Comparison of ENCODE assay signal across 24 cellular contexts in the genomic region with DNA sequence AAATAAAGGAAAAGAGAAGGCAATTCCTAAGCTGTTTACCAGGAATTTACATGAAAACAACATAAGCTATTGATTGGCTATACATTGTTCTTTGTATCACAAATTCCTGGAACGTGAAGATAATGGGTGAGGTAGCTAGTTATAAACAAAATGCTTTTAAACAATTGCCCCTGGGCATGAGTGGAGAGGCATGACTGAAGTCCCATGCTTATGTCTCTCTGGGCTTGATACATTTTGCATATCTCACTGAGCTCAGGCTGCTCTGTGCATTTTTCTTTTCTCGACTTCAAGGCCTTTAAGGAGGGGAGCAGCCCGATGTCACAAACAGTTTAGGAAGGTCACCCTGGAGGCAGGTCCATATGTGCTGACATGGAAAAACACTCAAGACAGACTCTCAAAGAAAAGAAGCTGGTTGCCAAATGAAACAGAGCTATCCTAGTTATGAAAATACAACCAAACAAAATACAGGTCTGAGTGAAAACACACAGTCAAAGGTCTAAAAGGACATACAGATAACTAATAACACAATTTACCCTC.
"Had no signal": no experiment of that assay in that cellular context is flagged by ENCODE, and none has a peak within 500 bp of the region (broad histone marks: within the 10 kb centered on the region; RNA-seq: fewer than 3 reads in every experiment).

No MANE protein-coding gene starts in this region.

- H3K27ac Mint-ChIP-seq: activated CD4-positive, alpha-beta memory T cell treated with anti-CD3 and anti-CD28 coated beads, Interleukin-2, amount 10 ng/mL, durations not matched to agents 7 days and 5 days; activated CD4-positive, alpha-beta T cell treated with anti-CD3 and anti-CD28 coated beads, Interleukin-2, amount 10 ng/mL, durations not matched to agents 24 days and 14 days; activated CD8-positive, alpha-beta memory T cell treated with anti-CD3 and anti-CD28 coated beads, Interleukin-2, amount 10 ng/mL, durations not matched to agents 7 days and 5 days; T-helper 2 cell treated with Interferon-gamma antibody and Interleukin-4, amounts not matched to agents 5 μg/mL and 100 μg/mL, for 36 hours had no signal

- H3K4me3 ChIP-seq: breast epithelium, coronary artery, heart right ventricle, lower lobe of right lung, thoracic aorta, upper lobe of right lung had no signal

- H3K9me3 ChIP-seq: breast epithelium, heart right ventricle, lower lobe of right lung, thoracic aorta, upper lobe of right lung had no signal

- H3K27me3 ChIP-seq: breast epithelium, heart right ventricle, upper lobe of right lung had no signal

- H3K4me1 ChIP-seq: breast epithelium, lower lobe of right lung, upper lobe of right lung had no signal

- H3K4me1 Mint-ChIP-seq: activated CD4-positive, alpha-beta memory T cell treated with anti-CD3 and anti-CD28 coated beads, Interleukin-2, amount 10 ng/mL, durations not matched to agents 7 days and 5 days; activated CD4-positive, alpha-beta T cell treated with anti-CD3 and anti-CD28 coated beads, Interleukin-2, amount 10 ng/mL, durations not matched to agents 24 days and 14 days; activated CD8-positive, alpha-beta memory T cell treated with anti-CD3 and anti-CD28 coated beads, Interleukin-2, amount 10 ng/mL, durations not matched to agents 7 days and 5 days; naive B cell; neural crest cell had no signal

- H3K36me3 Mint-ChIP-seq: activated CD8-positive, alpha-beta memory T cell treated with anti-CD3 and anti-CD28 coated beads, Interleukin-2, amount 10 ng/mL, durations not matched to agents 7 days and 5 days; naive B cell had no signal

- DNase-seq: activated CD4-positive, alpha-beta memory T cell treated with anti-CD3 and anti-CD28 coated beads, Interleukin-2, amount 10 ng/mL, durations not matched to agents 7 days and 5 days; activated CD4-positive, alpha-beta T cell treated with anti-CD3 and anti-CD28 coated beads, Interleukin-2, amount 10 ng/mL, durations not matched to agents 24 days and 14 days; activated CD8-positive, alpha-beta memory T cell treated with anti-CD3 and anti-CD28 coated beads, Interleukin-2, amount 10 ng/mL, durations not matched to agents 7 days and 5 days; activated gamma-delta T cell; activated naive CD4-positive, alpha-beta T cell treated with anti-CD3 and anti-CD28 coated beads, Interleukin-2, amount 50 U/mL, for 16 hours; activated T-cell treated with anti-CD3 and anti-CD28 coated beads for 4 hours; cerebellar nuclear complex; heart right ventricle; islet precursor cell; left colon; lower lobe of right lung; mesendoderm; naive B cell; stimulated activated CD4-positive, alpha-beta T cell treated with anti-CD3 and anti-CD28 coated beads, Interleukin-2, amount 100 ng/mL, for 48 hours; stimulated activated naive CD4-positive, alpha-beta T cell; upper lobe of right lung had no signal

- H3K27ac ChIP-seq: breast epithelium, coronary artery, epithelial cell of prostate, lower lobe of right lung, thoracic aorta, upper lobe of right lung, VCaP had no signal

- H3K36me3 ChIP-seq: breast epithelium, heart right ventricle, lower lobe of right lung, thoracic aorta, upper lobe of right lung had no signal

- H3K27me3 Mint-ChIP-seq: activated CD4-positive, alpha-beta T cell treated with anti-CD3 and anti-CD28 coated beads, Interleukin-2, amount 10 ng/mL, durations not matched to agents 24 days and 14 days had no signal

- ATAC-seq: activated CD4-positive, CD25-positive, alpha-beta regulatory T cell treated with anti-CD3 and anti-CD28 coated beads, Interleukin-2, amount 50 U/mL, for 24 hours; activated CD8-positive, alpha-beta memory T cell treated with anti-CD3 and anti-CD28 coated beads, Interleukin-2, amount 10 ng/mL, durations not matched to agents 7 days and 5 days; left colon; lower lobe of right lung; upper lobe of right lung had no signal

- H3K4me3 Mint-ChIP-seq: activated CD4-positive, alpha-beta memory T cell treated with anti-CD3 and anti-CD28 coated beads, Interleukin-2, amount 10 ng/mL, durations not matched to agents 7 days and 5 days; activated CD4-positive, alpha-beta T cell treated with anti-CD3 and anti-CD28 coated beads, Interleukin-2, amount 10 ng/mL, durations not matched to agents 24 days and 14 days; activated CD8-positive, alpha-beta memory T cell treated with anti-CD3 and anti-CD28 coated beads, Interleukin-2, amount 10 ng/mL, durations not matched to agents 7 days and 5 days; naive B cell; neural crest cell; T-helper 2 cell treated with Interferon-gamma antibody and Interleukin-4, amounts not matched to agents 5 μg/mL and 100 μg/mL, for 36 hours had no signal

- H3K9me3 Mint-ChIP-seq: activated CD4-positive, alpha-beta memory T cell treated with anti-CD3 and anti-CD28 coated beads, Interleukin-2, amount 10 ng/mL, durations not matched to agents 7 days and 5 days; activated CD4-positive, alpha-beta T cell treated with anti-CD3 and anti-CD28 coated beads, Interleukin-2, amount 10 ng/mL, durations not matched to agents 24 days and 14 days; naive B cell; neural crest cell; T-helper 2 cell treated with Interferon-gamma antibody and Interleukin-4, amounts not matched to agents 5 μg/mL and 100 μg/mL, for 36 hours had no signal
